Comparison of ENCODE assay signal across 1 cellular context in the genomic region with DNA sequence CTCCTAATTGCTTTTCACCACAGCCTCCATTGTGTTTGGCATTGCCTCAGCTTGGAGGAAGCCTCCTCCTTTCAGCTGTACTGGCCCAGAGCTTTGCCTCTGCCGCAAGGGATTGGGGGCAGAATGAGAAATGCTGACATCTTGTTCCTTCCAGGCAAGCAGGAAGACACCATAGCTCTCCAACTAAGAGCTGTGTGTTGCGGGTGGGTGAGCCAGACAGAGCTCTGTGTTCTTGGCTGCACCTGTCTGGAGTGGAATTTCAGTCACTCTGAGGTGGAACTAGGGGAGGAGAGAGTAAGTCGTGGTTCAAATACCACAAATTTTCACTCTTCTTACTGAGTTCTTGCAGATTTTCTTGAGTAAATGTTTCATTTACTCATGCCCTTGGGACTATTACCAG.
TF ChIP-seq lines count a peak whose summit lies in the region.

No MANE protein-coding gene starts in this region.

TF ChIP-seq in IMR-90, 13 proteins besides CTCF, POLR2A, EP300 and RAD21:
- TF ChIP-seq RFX5 (IDR thresholded peaks at IDR 0.05; ENCODE audit: low read depth, low read length) = no peak
- TF ChIP-seq, protein P1, sequence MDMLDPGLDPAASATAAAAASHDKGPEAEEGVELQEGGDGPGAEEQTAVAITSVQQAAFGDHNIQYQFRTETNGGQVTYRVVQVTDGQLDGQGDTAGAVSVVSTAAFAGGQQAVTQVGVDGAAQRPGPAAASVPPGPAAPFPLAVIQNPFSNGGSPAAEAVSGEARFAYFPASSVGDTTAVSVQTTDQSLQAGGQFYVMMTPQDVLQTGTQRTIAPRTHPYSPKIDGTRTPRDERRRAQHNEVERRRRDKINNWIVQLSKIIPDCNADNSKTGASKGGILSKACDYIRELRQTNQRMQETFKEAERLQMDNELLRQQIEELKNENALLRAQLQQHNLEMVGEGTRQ (IDR thresholded peaks at IDR 0.05; ENCODE audit: low read depth, low read length) = no peak
- no peak for TF ChIP-seq FOS (IDR thresholded peaks at IDR 0.05; ENCODE audit: low read depth, low read length)
- no peak for TF ChIP-seq MAZ (IDR thresholded peaks at IDR 0.05; ENCODE audit: borderline replicate concordance, low read depth, low read length)
- no peak for TF ChIP-seq CEBPB (IDR thresholded peaks at IDR 0.05; ENCODE audit: low read depth, low read length)
- TF ChIP-seq BHLHE40 (IDR thresholded peaks at IDR 0.05; ENCODE audit: low read depth, low read length) = no peak
- no peak for TF ChIP-seq SMC3 (IDR thresholded peaks at IDR 0.05; ENCODE audit: low read depth, low read length)
- no peak for TF ChIP-seq CHD1 (IDR thresholded peaks at IDR 0.05; ENCODE audit: low read depth, low read length)
- TF ChIP-seq MXI1 (IDR thresholded peaks at IDR 0.05; ENCODE audit: borderline replicate concordance, low read depth, low read length) = no peak
- TF ChIP-seq RCOR1 (IDR thresholded peaks at IDR 0.05; ENCODE audit: insufficient replicate concordance, low read length) = no peak
- TF ChIP-seq, protein P2, sequence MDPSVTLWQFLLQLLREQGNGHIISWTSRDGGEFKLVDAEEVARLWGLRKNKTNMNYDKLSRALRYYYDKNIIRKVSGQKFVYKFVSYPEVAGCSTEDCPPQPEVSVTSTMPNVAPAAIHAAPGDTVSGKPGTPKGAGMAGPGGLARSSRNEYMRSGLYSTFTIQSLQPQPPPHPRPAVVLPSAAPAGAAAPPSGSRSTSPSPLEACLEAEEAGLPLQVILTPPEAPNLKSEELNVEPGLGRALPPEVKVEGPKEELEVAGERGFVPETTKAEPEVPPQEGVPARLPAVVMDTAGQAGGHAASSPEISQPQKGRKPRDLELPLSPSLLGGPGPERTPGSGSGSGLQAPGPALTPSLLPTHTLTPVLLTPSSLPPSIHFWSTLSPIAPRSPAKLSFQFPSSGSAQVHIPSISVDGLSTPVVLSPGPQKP (IDR thresholded peaks at IDR 0.05; ENCODE audit: borderline replicate concordance, low read depth, low read length) = no peak
- no peak for TF ChIP-seq MAFK (IDR thresholded peaks at IDR 0.05; ENCODE audit: low read depth, low read length)
- TF ChIP-seq NFE2L2 (IDR thresholded peaks at IDR 0.05; ENCODE audit: low read depth, low read length) = no peak
